In genomic region chr7:27147211-27148030, GRCh38 we compare ENCODE assay signal across 10 cellular contexts. TPM values are rescaled to one million over a fixed set of nuclear protein-coding genes. Genes with fewer than 3 reads are reported as not detected.
DNase-seq lines count a peak whose midpoint lies in the region; ATAC-seq, FAIRE-seq and TF ChIP-seq lines count a peak whose summit lies in the region.
"Had no signal": no experiment of that assay in that cellular context is flagged by ENCODE, and none has a peak within 500 bp of the region (broad histone marks: within the 10 kb centered on the region; RNA-seq: fewer than 3 reads in every experiment).

Gene HOXA6, minus strand, starts transcription at chr7:27147774. Its CDS starts 25 bp downstream, at chr7:27147749.

- H3K9ac ChIP-seq in SU-DHL-6 (ENCODE audit: low read length), result peak within 1 kb of the TSS; percentile 6; the same call in 1 of the 2 replicates
- H3K9ac ChIP-seq in keratinocyte (ENCODE audit: control insufficient read depth, extremely low read depth, insufficient read depth, low read length), result peak within 1 kb of the TSS; percentile 93

- TF ChIP-seq CTCF in SU-DHL-6 (IDR thresholded peaks at IDR 0.05; ENCODE audit: insufficient read depth, low read length, poor library complexity, severe bottlenecking), result no peak
- no peak for TF ChIP-seq CTCF in keratinocyte (optimal IDR thresholded peaks at IDR 0.05 in 1 of 3, IDR thresholded peaks at IDR 0.05 in 1 of 3, conservative IDR thresholded peaks at IDR 0.05 in 1 of 3; ENCODE audit: extremely low read depth in 1 of 3, insufficient read depth in 2 of 3, low read length in 3 of 3)

- H3K4me1 ChIP-seq in keratinocyte (ENCODE audit: control insufficient read depth, extremely low read depth, insufficient read depth, low read length), result peaks cover 52% of the 10 kb centered on the region

- H3K9me3 ChIP-seq in SU-DHL-6 (ENCODE audit: insufficient read depth, low read length), result no peaks in the 10 kb centered on the region
- H3K9me3 ChIP-seq in keratinocyte (ENCODE audit: control insufficient read depth, low read depth, low read length), result no peaks in the 10 kb centered on the region

- H3K36me3 ChIP-seq in SU-DHL-6 (ENCODE audit: low read length) (no peaks in the 10 kb centered on the region), keratinocyte (ENCODE audit: control insufficient read depth in 2 of 2, extremely low read depth in 1 of 2, insufficient read depth in 2 of 2, low read length in 2 of 2) (peaks cover 0 to 7% of the 10 kb centered on the region in 2 experiments)

- peaks cover 40 to 49% of the 10 kb centered on the region in 2 donors for H3K4me1 Mint-ChIP-seq in stimulated activated naive B cell treated with anti-CD40 and anti-IgM and Interleukin-4, amounts not matched to agents 10 μg/mL and 1 μg/mL and 100 μg/mL, for 72 hours

- no peaks in the 10 kb centered on the region for H3F3A ChIP-seq in SU-DHL-6 (ENCODE audit: insufficient read depth)

- no peak for ATAC-seq in stimulated activated naive B cell treated with anti-CD40 and anti-IgM and Interleukin-4, amounts not matched to agents 10 μg/mL and 1 μg/mL and 100 μg/mL, for 72 hours (replicated peaks)

- FAIRE-seq in keratinocyte (lab: Jason Lieb, UNC), result no peak

- H3K4me3 ChIP-seq in SU-DHL-6 (ENCODE audit: insufficient read depth, low read length, poor library complexity, severe bottlenecking), result no peak within 1 kb of the TSS
- H3K4me3 ChIP-seq in keratinocyte (ENCODE audit: control insufficient read depth in 2 of 3, extremely low read depth in 1 of 3, insufficient read depth in 2 of 3, low read depth in 1 of 3, low read length in 3 of 3), result peak within 1 kb of the TSS; percentile 60 to 83 (median 74)

- H3K4me2 ChIP-seq in SU-DHL-6 (ENCODE audit: low read depth, low read length, poor library complexity, severe bottlenecking) (peak within 1 kb of the TSS; percentile 73), keratinocyte (ENCODE audit: control insufficient read depth, extremely low read depth, insufficient read depth, low read depth, low read length) (peak within 1 kb of the TSS; percentile 98)

- peak within 1 kb of the TSS; percentile 77 to 83 for H3K4me3 Mint-ChIP-seq in stimulated activated naive B cell treated with anti-CD40 and anti-IgM and Interleukin-4, amounts not matched to agents 10 μg/mL and 1 μg/mL and 100 μg/mL, for 72 hours

- H3K27me3 ChIP-seq in SU-DHL-6 (ENCODE audit: low read length), result no peaks in the 10 kb centered on the region
- H3K27me3 ChIP-seq in keratinocyte (ENCODE audit: control insufficient read depth, extremely low read depth, insufficient read depth, low read length), result no peaks in the 10 kb centered on the region

- H4K20me1 ChIP-seq in SU-DHL-6 (ENCODE audit: low read depth, low read length) (no peaks in the 10 kb centered on the region), keratinocyte (ENCODE audit: control insufficient read depth, extremely low read depth, insufficient read depth, low read length) (no peaks in the 10 kb centered on the region)

- H3K36me3 Mint-ChIP-seq in stimulated activated naive B cell treated with anti-CD40 and anti-IgM and Interleukin-4, amounts not matched to agents 10 μg/mL and 1 μg/mL and 100 μg/mL, for 72 hours, result no peaks in the 10 kb centered on the region

- no peaks in the 10 kb centered on the region for H3K9me1 ChIP-seq in keratinocyte (ENCODE audit: control insufficient read depth, extremely low read depth, insufficient read depth, low read length)

- H3K27ac ChIP-seq in SU-DHL-6 (ENCODE audit: low read depth, low read length), result no peak within 1 kb of the TSS
- peak within 1 kb of the TSS; percentile 87 for H3K27ac ChIP-seq in keratinocyte (ENCODE audit: control insufficient read depth, insufficient read depth, low read length)

- H3K9me3 Mint-ChIP-seq in stimulated activated naive B cell treated with anti-CD40 and anti-IgM and Interleukin-4, amounts not matched to agents 10 μg/mL and 1 μg/mL and 100 μg/mL, for 72 hours, result peaks cover 0 to 4% of the 10 kb centered on the region in 2 donors

- peaks cover 15% of the 10 kb centered on the region; the same call in 1 of the 2 replicates for H3K79me2 ChIP-seq in SU-DHL-6 (ENCODE audit: insufficient read depth, low read length)
- peaks cover 90% of the 10 kb centered on the region for H3K79me2 ChIP-seq in keratinocyte (ENCODE audit: control insufficient read depth, insufficient read depth, low read length)

- no peaks in the 10 kb centered on the region for H3K9me2 ChIP-seq in SU-DHL-6 (replicated peaks; ENCODE audit: insufficient read depth, low read length)

- no peak within 1 kb of the TSS for H2AFZ ChIP-seq in SU-DHL-6 (ENCODE audit: low read depth, low read length, severe bottlenecking)
- H2AFZ ChIP-seq in keratinocyte (ENCODE audit: control insufficient read depth, low read length), result peak within 1 kb of the TSS; percentile 46

- DNase-seq in NCI-H1417 (lab: John Stamatoyannopoulos, UW), result peak; percentile 57 to 87 (median 83)
- no peak for DNase-seq in NCI-H1417 treated with DMSO at 0.1 percent for 48 hours (lab: John Stamatoyannopoulos, UW)
- DNase-seq in keratinocyte (ENCODE audit: low read depth, low spot score), result no peak
- DNase-seq in stimulated activated naive B cell treated with anti-CD40 and anti-IgM and Interleukin-4, amounts not matched to agents 10 μg/mL and 1 μg/mL and 100 μg/mL, for 72 hours, result no peak
- no peak for DNase-seq in activated effector memory CD4-positive, alpha-beta T cell treated with Interleukin-2 at 50 U/mL for 16 hours
- DNase-seq in GM19240 (ENCODE audit: insufficient read length, low spot score), result no peak
- DNase-seq in activated CD4-positive, alpha-beta T cell treated with anti-CD3 and anti-CD28 coated beads for 48 hours, result no peak
- DNase-seq: 8988T; activated CD4-positive, alpha-beta T cell treated with anti-CD3 and anti-CD28 coated beads, Interleukin-2, amount 50 U/mL, for 1 hour had no signal

- dilution Hi-C loops in keratinocyte (cut with MboI; ENCODE audit: extremely low pct_ligation_motif_present, low sequenced_read_pairs), result no loop called here

- peak within 1 kb of the TSS; percentile 88 for H3K27ac Mint-ChIP-seq in stimulated activated naive B cell treated with anti-CD40 and anti-IgM and Interleukin-4, amounts not matched to agents 10 μg/mL and 1 μg/mL and 100 μg/mL, for 72 hours

- H3K27me3 Mint-ChIP-seq in stimulated activated naive B cell treated with anti-CD40 and anti-IgM and Interleukin-4, amounts not matched to agents 10 μg/mL and 1 μg/mL and 100 μg/mL, for 72 hours, result peaks cover 61 to 88% of the 10 kb centered on the region in 2 donors

RNA-seq across cellular contexts. Expression of gene HOXA6, which starts in this region (rescaled TPM):
- 0.52 to 0.72 TPM (median 0.54 TPM) in 3 replicates for polyA plus RNA-seq in keratinocyte
- polyA plus RNA-seq in keratinocyte (2011; ENCODE audit: low read depth), result not detected
- polyA plus RNA-seq in keratinocyte (2011; cell fraction: cytosol; rRNA removed), result 0.26 and 0.68 TPM in 2 replicates
- 1.8 and 2.5 TPM in 2 replicates for polyA plus RNA-seq in keratinocyte (2011; cell fraction: nucleus; rRNA removed)
- 0.44 and 1.4 TPM in 2 replicates for polyA plus RNA-seq in keratinocyte (2012; ENCODE audit: low replicate concordance)
- 0.59 to 2.3 TPM (median 1.1 TPM) in 3 replicates for polyA minus RNA-seq in keratinocyte
- not detected for polyA minus RNA-seq in keratinocyte (2011; cell fraction: cytosol; rRNA and poly(A)+ RNA removed)
- 2.7 and 3.6 TPM in 2 replicates for polyA minus RNA-seq in keratinocyte (2011; cell fraction: nucleus; rRNA and poly(A)+ RNA removed)

Comparison
In these comparisons a context has a peak if more than half of its experiments do, and no peak if none do; other contexts are left out.
1. DNase-seq: peak in NCI-H1417 (3 of 3); none in NCI-H1417 treated with DMSO at 0.1 percent for 48 hours (single experiment), keratinocyte (single experiment), stimulated activated naive B cell treated with anti-CD40 and anti-IgM and Interleukin-4, amounts not matched to agents 10 μg/mL and 1 μg/mL and 100 μg/mL, for 72 hours (single experiment), activated effector memory CD4-positive, alpha-beta T cell treated with Interleukin-2 at 50 U/mL for 16 hours (single experiment), GM19240 (single experiment) and activated CD4-positive, alpha-beta T cell treated with anti-CD3 and anti-CD28 coated beads for 48 hours (single experiment).